ENCODE assay signal across 19 cellular contexts in the genomic region with DNA sequence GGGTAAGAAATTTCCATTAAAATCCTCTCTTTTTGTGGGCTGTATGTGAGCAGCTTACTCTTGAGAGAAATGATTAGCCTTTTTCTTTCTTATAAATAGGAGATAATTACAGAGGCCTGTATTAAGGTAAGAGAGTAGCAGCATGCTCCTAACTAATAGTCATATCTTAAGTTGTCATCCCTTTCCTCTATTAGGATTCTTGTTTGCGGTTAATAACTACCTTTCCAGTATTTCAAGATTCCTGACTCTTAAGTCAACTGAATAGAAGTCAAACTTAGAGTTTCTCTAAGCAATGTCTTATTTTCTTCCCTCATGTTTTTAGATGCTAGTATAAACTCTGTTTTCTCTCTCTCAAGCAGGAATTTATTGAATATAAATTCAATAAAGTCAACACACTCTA.
DNase-seq lines count a peak whose midpoint lies in the region; ATAC-seq and TF ChIP-seq lines count a peak whose summit lies in the region.
"Had no signal": no experiment of that assay in that cellular context is flagged by ENCODE, and none has a peak within 500 bp of the region (broad histone marks: within the 10 kb centered on the region; RNA-seq: fewer than 3 reads in every experiment).

No MANE protein-coding gene starts in this region.

- H3K4me1 ChIP-seq in foreskin keratinocyte = no peaks in the 10 kb centered on the region
- no peaks in the 10 kb centered on the region for H3K4me1 ChIP-seq in smooth muscle cell (ENCODE audit: low read depth)
- H3K4me1 ChIP-seq: A549, Caco-2 had no signal

- 81% methylated on average over 1 of the region's 1 CpG for WGBS in smooth muscle cell (ENCODE audit: low lambda C conversion rate)

- no peaks in the 10 kb centered on the region for H3F3A ChIP-seq in smooth muscle cell (ENCODE audit: low read depth)

- ATAC-seq in foreskin keratinocyte (peak; percentile 54), HG02870 (IDR thresholded peaks at IDR 0.05; ENCODE audit: unreplicated experiment) (no peak)
- ATAC-seq: A549; CD8-positive, alpha-beta T cell had no signal

- no peaks in the 10 kb centered on the region for H3K36me3 ChIP-seq in smooth muscle cell (ENCODE audit: low read depth)
- H3K36me3 ChIP-seq: BLaER1 treated with 17β-estradiol and CSF1 and Interleukin-3, amounts not matched to agents 10 nM and 100 nM had no signal

- H3K27ac ChIP-seq in foreskin keratinocyte (no peak overlapping the region), smooth muscle cell (ENCODE audit: low read depth) (peak overlapping the region; percentile 32)
- H3K27ac ChIP-seq: 22Rv1; A549; BLaER1 treated with 17β-estradiol and CSF1 and Interleukin-3, amounts not matched to agents 10 nM and 100 nM; C4-2B had no signal

- H4K20me1 ChIP-seq in smooth muscle cell (ENCODE audit: low read depth) = no peaks in the 10 kb centered on the region
- H4K20me1 ChIP-seq: BLaER1 treated with 17β-estradiol and CSF1 and Interleukin-3, amounts not matched to agents 10 nM and 100 nM had no signal

- DNase-seq in SIG-M5 treated with dmso at 0.1 percent for 504 hours (lab: John Stamatoyannopoulos, UW; ENCODE audit: unreplicated experiment) (peak; percentile 10), SIG-M5 (lab: John Stamatoyannopoulos, UW) (no peak), epithelial cell of esophagus (ENCODE audit: low read depth) (peak; percentile 70), foreskin keratinocyte (peak; percentile 15 to 69), smooth muscle cell (lab: John Stamatoyannopoulos, UW; ENCODE audit: unreplicated experiment) (no peak), retina (no peak)
- no peak for DNase-seq in activated CD8-positive, alpha-beta memory T cell treated with anti-CD3 and anti-CD28 coated beads, Interleukin-2, amount 50 U/mL, for 4 hours
- DNase-seq: AML-193; Caco-2; Calu3; CD4-positive, alpha-beta T cell; CD8-positive, alpha-beta T cell; DMS79 treated with DMSO at 0.1 percent for 48 hours; GF-D8 had no signal

- H2AFZ ChIP-seq in smooth muscle cell (ENCODE audit: low read depth) = no peak overlapping the region

- H3K79me2 ChIP-seq in smooth muscle cell (ENCODE audit: low read depth) = no peaks in the 10 kb centered on the region

- peak overlapping the region; percentile 4 for H3K4me2 ChIP-seq in smooth muscle cell
- H3K4me2 ChIP-seq: A549; BLaER1 treated with 17β-estradiol and CSF1 and Interleukin-3, amounts not matched to agents 10 nM and 100 nM had no signal

- H3K4me3 ChIP-seq in epithelial cell of esophagus (ENCODE audit: low read length) (no peak overlapping the region), smooth muscle cell (no peak overlapping the region)
- H3K4me3 ChIP-seq: A549; BLaER1 treated with 17β-estradiol and CSF1 and Interleukin-3, amounts not matched to agents 10 nM and 100 nM had no signal

- H3K9ac ChIP-seq in smooth muscle cell (ENCODE audit: low read depth) = no peak overlapping the region
- H3K9ac ChIP-seq: BLaER1 treated with 17β-estradiol and CSF1 and Interleukin-3, amounts not matched to agents 10 nM and 100 nM had no signal

- peaks cover 10% of the 10 kb centered on the region for H3K9me3 ChIP-seq in smooth muscle cell (replicated peaks; ENCODE audit: low read depth)

- TF ChIP-seq CTCF in epithelial cell of esophagus (IDR thresholded peaks at IDR 0.05; ENCODE audit: insufficient read depth, low read depth, low read length, missing control alignments) = no peak
- TF ChIP-seq CTCF in foreskin keratinocyte (conservative IDR thresholded peaks at IDR 0.05) = no peak
- no peak for TF ChIP-seq CTCF in smooth muscle cell (IDR thresholded peaks at IDR 0.05; ENCODE audit: borderline replicate concordance, insufficient read depth, poor library complexity, severe bottlenecking)

- H3K27me3 ChIP-seq in foreskin keratinocyte (no peaks in the 10 kb centered on the region), smooth muscle cell (ENCODE audit: low read depth) (no peaks in the 10 kb centered on the region)
- H3K27me3 ChIP-seq: BLaER1 treated with 17β-estradiol and CSF1 and Interleukin-3, amounts not matched to agents 10 nM and 100 nM had no signal

Comparison
In these comparisons a context has a peak if more than half of its experiments do, and no peak if none do; other contexts are left out.
1. DNase-seq: peak in SIG-M5 treated with dmso at 0.1 percent for 504 hours (single experiment), epithelial cell of esophagus (single experiment) and foreskin keratinocyte (2 of 2); none in SIG-M5 (single experiment), smooth muscle cell (single experiment), retina (single experiment) and activated CD8-positive, alpha-beta memory T cell treated with anti-CD3 and anti-CD28 coated beads, Interleukin-2, amount 50 U/mL, for 4 hours (single experiment).